In the genomic region with DNA sequence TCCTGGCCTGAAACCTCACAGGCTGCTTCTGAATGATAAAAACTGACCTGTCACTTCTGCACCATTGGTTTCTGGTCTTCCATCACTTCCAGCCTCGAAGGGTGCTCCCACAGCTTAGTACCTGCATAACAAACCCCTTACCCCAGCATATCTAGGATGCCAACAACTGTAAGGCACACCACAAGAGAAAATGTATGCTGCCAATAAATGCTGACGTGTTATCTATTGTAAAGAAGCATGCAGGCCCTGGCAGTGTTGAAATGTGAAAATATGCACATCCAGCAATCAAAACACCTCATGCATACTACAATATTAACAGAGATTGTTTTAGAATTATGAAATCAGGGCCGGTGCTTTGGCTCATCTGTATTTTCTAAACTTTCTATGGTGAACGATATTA, we compare ENCODE assay signal across 2 cellular contexts.
TF ChIP-seq lines count a peak whose summit lies in the region.

No MANE protein-coding gene starts in this region.

TF ChIP-seq in A549, 52 proteins besides CTCF, POLR2A, EP300 and RAD21 (continued from another document):
- TF ChIP-seq MAZ (IDR thresholded peaks at IDR 0.05; ENCODE audit: borderline replicate concordance, low read depth, low read length) (no peak), MAFK (IDR thresholded peaks at IDR 0.05; ENCODE audit: partially characterized antibody) (peak; percentile 65), ESRRA (IDR thresholded peaks at IDR 0.05; ENCODE audit: borderline replicate concordance, low read length) (no peak)

TF ChIP-seq in IMR-90, 13 proteins besides CTCF, POLR2A, EP300 and RAD21 (continued from another document):
- TF ChIP-seq RFX5 (IDR thresholded peaks at IDR 0.05; ENCODE audit: low read depth, low read length) (no peak), MXI1 (IDR thresholded peaks at IDR 0.05; ENCODE audit: borderline replicate concordance, low read depth, low read length) (no peak), MAFK (IDR thresholded peaks at IDR 0.05; ENCODE audit: low read depth, low read length) (peak; percentile 76)
- TF ChIP-seq, protein P1, sequence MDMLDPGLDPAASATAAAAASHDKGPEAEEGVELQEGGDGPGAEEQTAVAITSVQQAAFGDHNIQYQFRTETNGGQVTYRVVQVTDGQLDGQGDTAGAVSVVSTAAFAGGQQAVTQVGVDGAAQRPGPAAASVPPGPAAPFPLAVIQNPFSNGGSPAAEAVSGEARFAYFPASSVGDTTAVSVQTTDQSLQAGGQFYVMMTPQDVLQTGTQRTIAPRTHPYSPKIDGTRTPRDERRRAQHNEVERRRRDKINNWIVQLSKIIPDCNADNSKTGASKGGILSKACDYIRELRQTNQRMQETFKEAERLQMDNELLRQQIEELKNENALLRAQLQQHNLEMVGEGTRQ (IDR thresholded peaks at IDR 0.05; ENCODE audit: low read depth, low read length) = no peak
